Comparison of ENCODE assay signal across 25 cellular contexts in genomic region chr5:88244686-88245085, GRCh38. TPM values are rescaled to one million over a fixed set of nuclear protein-coding genes. Genes with fewer than 3 reads are reported as not detected.
DNase-seq lines count a peak whose midpoint lies in the region; ATAC-seq, FAIRE-seq and TF ChIP-seq lines count a peak whose summit lies in the region.
"Had no signal": no experiment of that assay in that cellular context is flagged by ENCODE, and none has a peak within 500 bp of the region (broad histone marks: within the 10 kb centered on the region; RNA-seq: fewer than 3 reads in every experiment).

No MANE protein-coding gene starts in this region.

- TF ChIP-seq CTCF in RWPE1 (conservative IDR thresholded peaks at IDR 0.05; ENCODE audit: low read depth) (no peak), type B pancreatic cell (conservative IDR thresholded peaks at IDR 0.05) (no peak), pancreas (IDR thresholded peaks at IDR 0.05) (no peak)

- H3K27me3 ChIP-seq in HUES48 (ENCODE audit: control insufficient read depth, insufficient read depth, low read length) (no peaks in the 10 kb centered on the region), pancreas (no peaks in the 10 kb centered on the region)
- H3K27me3 ChIP-seq: Peyer's patch, tibial artery had no signal

- no peak for FAIRE-seq in pancreas (lab: Jason Lieb, UNC)
- FAIRE-seq: K562 had no signal

- WGBS in pancreas, 2 donors: 34 to 36% methylated on average over 2 of the region's 2 CpGs

- H3K4me1 Mint-ChIP-seq in type B pancreatic cell (ENCODE audit: unreplicated experiment): peaks cover 19% of the 10 kb centered on the region

- H3K9ac ChIP-seq in HUES48 (ENCODE audit: low read depth, low read length): no peak overlapping the region; the same call in 1 of the 2 replicates

- H3K27ac ChIP-seq in HUES48 (ENCODE audit: low read depth, low read length) (peak overlapping the region; percentile 53), RWPE1 (no peak overlapping the region), pancreas (no peak overlapping the region)
- H3K27ac ChIP-seq: Peyer's patch, tibial artery, WERI-Rb-1 had no signal

- H3K27me3 Mint-ChIP-seq in type B pancreatic cell: no peaks in the 10 kb centered on the region
- H3K27me3 Mint-ChIP-seq: activated CD4-positive, alpha-beta memory T cell treated with anti-CD3 and anti-CD28 coated beads, Interleukin-2, amount 10 ng/mL, durations not matched to agents 7 days and 5 days; CD8-positive, alpha-beta memory T cell; stimulated activated naive B cell treated with anti-CD40 and anti-IgM and Interleukin-4, amounts not matched to agents 10 μg/mL and 1 μg/mL and 100 μg/mL, for 72 hours had no signal

- H3K4me1 ChIP-seq in HUES48 (ENCODE audit: control insufficient read depth, insufficient read depth, low read length): peaks cover 87% of the 10 kb centered on the region
- peaks cover 6 to 19% (median 16%) of the 10 kb centered on the region in 3 donors for H3K4me1 ChIP-seq in pancreas
- H3K4me1 ChIP-seq: tibial artery had no signal

- H3K36me3 ChIP-seq in HUES48 (ENCODE audit: control insufficient read depth, insufficient read depth, low read length) (no peaks in the 10 kb centered on the region; the same call in 1 of the 2 replicates), pancreas (no peaks in the 10 kb centered on the region)
- H3K36me3 ChIP-seq: Peyer's patch, tibial artery had no signal

- H3K27ac Mint-ChIP-seq in type B pancreatic cell: peak overlapping the region; percentile 38
- H3K27ac Mint-ChIP-seq: activated CD4-positive, alpha-beta memory T cell treated with anti-CD3 and anti-CD28 coated beads, Interleukin-2, amount 10 ng/mL, durations not matched to agents 7 days and 5 days; CD8-positive, alpha-beta memory T cell; stimulated activated naive B cell treated with anti-CD40 and anti-IgM and Interleukin-4, amounts not matched to agents 10 μg/mL and 1 μg/mL and 100 μg/mL, for 72 hours had no signal

- DNase-seq in RWPE1 (ENCODE audit: low spot score): peak; percentile 20
- DNase-seq in type B pancreatic cell (ENCODE audit: extremely low spot score, unreplicated experiment): no peak
- DNase-seq in pancreas: no peak
- DNase-seq in OCI-M1 (lab: John Stamatoyannopoulos, UW): no peak
- DNase-seq: activated CD4-positive, alpha-beta memory T cell treated with anti-CD3 and anti-CD28 coated beads, Interleukin-2, amount 10 ng/mL, durations not matched to agents 7 days and 5 days; activated naive CD4-positive, alpha-beta T cell; AML-193; amygdala; CD8-positive, alpha-beta memory T cell; effector memory CD4-positive, alpha-beta T cell; left ventricle myocardium superior; mucosa of descending colon; MV-4-11; NCI-H2029; Peyer's patch; stimulated activated CD4-positive, alpha-beta T cell treated with anti-CD3 and anti-CD28 coated beads, Interleukin-1b, Interleukin-23, amount 100 ng/mL, for 48 hours; stimulated activated naive B cell treated with anti-CD40 and anti-IgM and Interleukin-4, amounts not matched to agents 10 μg/mL and 1 μg/mL and 100 μg/mL, for 72 hours; T-helper 2 cell; tibial artery; WERI-Rb-1 had no signal

- ATAC-seq in esophagus mucosa: peak; percentile 25
- no peak for ATAC-seq in pancreas
- ATAC-seq in GM21825 (IDR thresholded peaks at IDR 0.05; ENCODE audit: unreplicated experiment): no peak
- ATAC-seq: HCT116; K562; left ventricle myocardium superior; mucosa of descending colon; stimulated activated naive B cell treated with anti-CD40 and anti-IgM and Interleukin-4, amounts not matched to agents 10 μg/mL and 1 μg/mL and 100 μg/mL, for 72 hours had no signal

- intact Hi-C loops in pancreas (cut with DNase I): no loop called here

- peaks cover 4% of the 10 kb centered on the region for H3K36me3 Mint-ChIP-seq in type B pancreatic cell

- H3K9me3 ChIP-seq in HUES48 (ENCODE audit: control insufficient read depth, insufficient read depth, low read length): no peaks in the 10 kb centered on the region
- no peaks in the 10 kb centered on the region for H3K9me3 ChIP-seq in pancreas
- H3K9me3 ChIP-seq: mucosa of descending colon, Peyer's patch, tibial artery had no signal

- peaks cover 4% of the 10 kb centered on the region for H3K9me3 Mint-ChIP-seq in type B pancreatic cell
- H3K9me3 Mint-ChIP-seq: activated CD4-positive, alpha-beta memory T cell treated with anti-CD3 and anti-CD28 coated beads, Interleukin-2, amount 10 ng/mL, durations not matched to agents 7 days and 5 days; CD8-positive, alpha-beta memory T cell; stimulated activated naive B cell treated with anti-CD40 and anti-IgM and Interleukin-4, amounts not matched to agents 10 μg/mL and 1 μg/mL and 100 μg/mL, for 72 hours had no signal

- POLR2A ChIA-PET in RWPE1 (lab: Yijun Ruan, JAX; ENCODE audit: low non-redundant PET): no interaction called here

- H3K4me3 ChIP-seq in HUES48 (ENCODE audit: low read depth, low read length) (peak overlapping the region; percentile 18; the same call in 1 of the 2 replicates), pancreas (no peak overlapping the region)
- H3K4me3 ChIP-seq: K562, mucosa of descending colon, Peyer's patch, tibial artery had no signal

- H3K4me3 Mint-ChIP-seq in type B pancreatic cell: peak overlapping the region; percentile 37
- H3K4me3 Mint-ChIP-seq: activated CD4-positive, alpha-beta memory T cell treated with anti-CD3 and anti-CD28 coated beads, Interleukin-2, amount 10 ng/mL, durations not matched to agents 7 days and 5 days; CD8-positive, alpha-beta memory T cell; stimulated activated naive B cell treated with anti-CD40 and anti-IgM and Interleukin-4, amounts not matched to agents 10 μg/mL and 1 μg/mL and 100 μg/mL, for 72 hours had no signal

- CTCF ChIA-PET in RWPE1 (lab: Yijun Ruan, JAX): no interaction called here

RNA-seq across cellular contexts. Expression of gene TMEM161B, which starts 24.0 kb away (rescaled TPM):
- total RNA-seq in esophagus mucosa (9.3 TPM), type B pancreatic cell (ENCODE audit: low replicate concordance) (17.6 and 23.6 TPM in 2 replicates), pancreas (10 to 100 TPM in 1 of 6 donors, 1 to 10 TPM in 5; 5.5 to 10.9 (median 7.2) TPM)
- polyA plus RNA-seq in pancreas: 1 to 10 TPM; 2.5 to 7.3 TPM
